In genomic region chr1:54170961-54171460, GRCh38 we compare ENCODE assay signal across 19 cellular contexts. TPM values are rescaled to one million over a fixed set of nuclear protein-coding genes. Genes with fewer than 3 reads are reported as not detected.
"Had no signal": no experiment of that assay in that cellular context is flagged by ENCODE, and none has a peak within 500 bp of the region (broad histone marks: within the 10 kb centered on the region; RNA-seq: fewer than 3 reads in every experiment).

No MANE protein-coding gene starts in this region.

- FAIRE-seq: keratinocyte, TTC549 had no signal

- H3K27ac ChIP-seq: cardiac muscle cell, transverse colon, uterus had no signal

- H3K4me3 Mint-ChIP-seq: activated naive CD8-positive, alpha-beta T cell; effector memory CD8-positive, alpha-beta T cell; nephron; stimulated activated naive CD8-positive, alpha-beta T cell treated with anti-CD3 and anti-CD28 coated beads, Interleukin-15, Interleukin-2, amounts not matched to agents 100 ng/mL and 50 ng/mL, for 24 hours; T-helper 2 cell treated with Interferon-gamma antibody and Interleukin-4, amounts not matched to agents 5 μg/mL and 100 μg/mL, for 36 hours had no signal

- H3K27me3 Mint-ChIP-seq: activated naive CD8-positive, alpha-beta T cell; effector memory CD8-positive, alpha-beta T cell; stimulated activated naive CD8-positive, alpha-beta T cell treated with anti-CD3 and anti-CD28 coated beads, Interleukin-15, Interleukin-2, amounts not matched to agents 100 ng/mL and 50 ng/mL, for 24 hours had no signal

- H3K9me3 Mint-ChIP-seq: effector memory CD8-positive, alpha-beta T cell; nephron; stimulated activated naive CD8-positive, alpha-beta T cell treated with anti-CD3 and anti-CD28 coated beads, Interleukin-15, Interleukin-2, amounts not matched to agents 100 ng/mL and 50 ng/mL, for 24 hours; T-helper 2 cell treated with Interferon-gamma antibody and Interleukin-4, amounts not matched to agents 5 μg/mL and 100 μg/mL, for 36 hours had no signal

- H3K4me1 ChIP-seq: transverse colon, uterus had no signal

- H3K36me3 ChIP-seq: cardiac muscle cell, transverse colon, uterus had no signal

- DNase-seq: activated CD8-positive, alpha-beta memory T cell treated with anti-CD3 and anti-CD28 coated beads, Interleukin-2, amount 50 U/mL, for 4 hours; activated gamma-delta T cell; activated T-cell treated with anti-CD3 and anti-CD28 coated beads, Interleukin-2, amount 50 U/mL, for 48 hours; effector memory CD8-positive, alpha-beta T cell; foreskin fibroblast; right cardiac atrium; transverse colon; uterus had no signal

- H3K9me3 ChIP-seq: transverse colon, uterus had no signal

- H3K4me3 ChIP-seq: cardiac muscle cell, lung, transverse colon, uterus had no signal

- H3K36me3 Mint-ChIP-seq: activated naive CD8-positive, alpha-beta T cell had no signal

- H3K27ac Mint-ChIP-seq: activated naive CD8-positive, alpha-beta T cell; effector memory CD8-positive, alpha-beta T cell; nephron; progenitor cell of endocrine pancreas; stimulated activated naive CD8-positive, alpha-beta T cell treated with anti-CD3 and anti-CD28 coated beads, Interleukin-15, Interleukin-2, amounts not matched to agents 100 ng/mL and 50 ng/mL, for 24 hours; T-helper 2 cell treated with Interferon-gamma antibody and Interleukin-4, amounts not matched to agents 5 μg/mL and 100 μg/mL, for 36 hours had no signal

- H3K27me3 ChIP-seq: cardiac muscle cell, transverse colon, uterus had no signal

- ATAC-seq: effector memory CD8-positive, alpha-beta T cell; right cardiac atrium had no signal

RNA-seq across cellular contexts. Expression of gene CDCP2, which starts 18.2 kb away (rescaled TPM):
- total RNA-seq: osteoblast, progenitor cell of endocrine pancreas, right cardiac atrium, skeletal muscle tissue had no signal
- polyA plus RNA-seq: cardiac muscle cell, keratinocyte, right cardiac atrium had no signal
